Comparison of ENCODE assay signal across 8 cellular contexts in genomic region chr10:122435212-122435827, GRCh38. TPM values are rescaled to one million over a fixed set of nuclear protein-coding genes. Genes with fewer than 3 reads are reported as not detected.
A peak's percentile ranks its signal among the peaks of the same experiment; 100 is the strongest.
DNase-seq lines count a peak whose midpoint lies in the region; ATAC-seq and TF ChIP-seq lines count a peak whose summit lies in the region.

No MANE protein-coding gene starts in this region.

- DNase-seq in COLO829 (ENCODE audit: low spot score), result peak; percentile 18
- peak; percentile 47 for DNase-seq in LHCN-M2 (ENCODE audit: low read depth)
- DNase-seq in fibroblast of pulmonary artery (ENCODE audit: low read depth), result peak; percentile 71
- DNase-seq in progenitor cell of endocrine pancreas (ENCODE audit: low spot score, unreplicated experiment), result no peak
- DNase-seq in hepatic stellate cell (ENCODE audit: low spot score), result no peak
- DNase-seq in activated CD4-positive, alpha-beta memory T cell treated with anti-CD3 and anti-CD28 coated beads, Interleukin-2, amount 10 ng/mL, durations not matched to agents 7 days and 5 days, result no peak
- DNase-seq in GM19240 (ENCODE audit: insufficient read length, low spot score), result no peak

- no peak overlapping the region for H3K4me3 Mint-ChIP-seq in progenitor cell of endocrine pancreas (ENCODE audit: low read depth)
- H3K4me3 Mint-ChIP-seq in activated CD4-positive, alpha-beta memory T cell treated with anti-CD3 and anti-CD28 coated beads, Interleukin-2, amount 10 ng/mL, durations not matched to agents 7 days and 5 days, result no peak overlapping the region

- no peaks in the 10 kb centered on the region for H3K4me1 Mint-ChIP-seq in progenitor cell of endocrine pancreas (ENCODE audit: low read depth)
- H3K4me1 Mint-ChIP-seq in activated CD4-positive, alpha-beta memory T cell treated with anti-CD3 and anti-CD28 coated beads, Interleukin-2, amount 10 ng/mL, durations not matched to agents 7 days and 5 days, result no peaks in the 10 kb centered on the region

- H3K27ac Mint-ChIP-seq in progenitor cell of endocrine pancreas, result no peak overlapping the region
- no peak overlapping the region for H3K27ac Mint-ChIP-seq in activated CD4-positive, alpha-beta memory T cell treated with anti-CD3 and anti-CD28 coated beads, Interleukin-2, amount 10 ng/mL, durations not matched to agents 7 days and 5 days

- CTCF ChIA-PET in activated CD4-positive, alpha-beta memory T cell treated with anti-CD3 and anti-CD28 coated beads, Interleukin-2, amount 10 ng/mL, durations not matched to agents 7 days and 5 days (lab: Charles Lee), result interaction anchor here (0.7 to 5.7 kb wide), 20 partner anchors 11 to 293 kb away, joined by 3 to 87 read pairs (median 4); partner anchors contain the start of gene PLEKHA1

- POLR2A ChIA-PET in activated CD4-positive, alpha-beta memory T cell treated with anti-CD3 and anti-CD28 coated beads, Interleukin-2, amount 10 ng/mL, durations not matched to agents 7 days and 5 days (lab: Charles Lee), result interaction anchor here (1.2 kb wide), 1 partner anchor 15 kb away, joined by 3 read pairs; no protein-coding TSS in a partner anchor

- H3K27me3 Mint-ChIP-seq in progenitor cell of endocrine pancreas, result no peaks in the 10 kb centered on the region
- H3K27me3 Mint-ChIP-seq in activated CD4-positive, alpha-beta memory T cell treated with anti-CD3 and anti-CD28 coated beads, Interleukin-2, amount 10 ng/mL, durations not matched to agents 7 days and 5 days, result no peaks in the 10 kb centered on the region

- ATAC-seq in SK-N-SH treated with all-trans-retinoic acid at 6 μM for 48 hours, result peak; percentile 67; the same call in 2 of the 3 replicates

- peaks cover 5% of the 10 kb centered on the region for H3K9me3 Mint-ChIP-seq in progenitor cell of endocrine pancreas (ENCODE audit: low read depth)
- H3K9me3 Mint-ChIP-seq in activated CD4-positive, alpha-beta memory T cell treated with anti-CD3 and anti-CD28 coated beads, Interleukin-2, amount 10 ng/mL, durations not matched to agents 7 days and 5 days, result no peaks in the 10 kb centered on the region

- no peak overlapping the region for H3K4me3 ChIP-seq in fibroblast of pulmonary artery (replicated peaks; ENCODE audit: low read depth, low read length)

- peaks cover 5% of the 10 kb centered on the region for H3K36me3 Mint-ChIP-seq in progenitor cell of endocrine pancreas (ENCODE audit: insufficient read depth)
- H3K36me3 Mint-ChIP-seq in activated CD4-positive, alpha-beta memory T cell treated with anti-CD3 and anti-CD28 coated beads, Interleukin-2, amount 10 ng/mL, durations not matched to agents 7 days and 5 days (ENCODE audit: low read depth), result no peaks in the 10 kb centered on the region

- TF ChIP-seq CTCF in fibroblast of pulmonary artery (IDR thresholded peaks at IDR 0.05; ENCODE audit: low read length, missing control alignments) (peak; percentile 46), progenitor cell of endocrine pancreas (IDR thresholded peaks at IDR 0.05; ENCODE audit: unreplicated experiment) (peak; percentile 80)

TF ChIP-seq in SK-N-SH treated with all-trans-retinoic acid at 6 μM for 48 hours, 23 proteins besides CTCF, POLR2A, EP300 and RAD21 (continues in another document):
- no peak for TF ChIP-seq CSRNP3 (CRISPR knock-in tag; IDR thresholded peaks at IDR 0.05)
- no peak for TF ChIP-seq ZNF565 (CRISPR knock-in tag; conservative IDR thresholded peaks at IDR 0.05; ENCODE audit: low read depth)
- no peak for TF ChIP-seq CSDC2 (CRISPR knock-in tag; IDR thresholded peaks at IDR 0.05)
- TF ChIP-seq POU6F1 (CRISPR knock-in tag; IDR thresholded peaks at IDR 0.05; ENCODE audit: borderline replicate concordance, low read depth), result no peak
- TF ChIP-seq TCF4 (CRISPR knock-in tag; IDR thresholded peaks at IDR 0.05; ENCODE audit: borderline replicate concordance), result no peak
- TF ChIP-seq RARB (CRISPR knock-in tag; IDR thresholded peaks at IDR 0.05), result no peak
- no peak for TF ChIP-seq PATZ1 (CRISPR knock-in tag; IDR thresholded peaks at IDR 0.05; ENCODE audit: borderline replicate concordance)
- TF ChIP-seq TSHZ2 (CRISPR knock-in tag; IDR thresholded peaks at IDR 0.05), result no peak
- no peak for TF ChIP-seq TOX (CRISPR knock-in tag; IDR thresholded peaks at IDR 0.05; ENCODE audit: borderline replicate concordance)

RNA-seq across cellular contexts. Expression of gene ARMS2, which starts 19.1 kb away (rescaled TPM):
- total RNA-seq in LHCN-M2 (2014; rRNA removed) (not detected in 2 replicates), progenitor cell of endocrine pancreas (not detected in 2 replicates)
- polyA plus RNA-seq in LHCN-M2 (2012), result 0.10 TPM
- total RNA-seq in activated CD4-positive, alpha-beta memory T cell treated with anti-CD3 and anti-CD28 coated beads, Interleukin-2, amount 10 ng/mL, durations not matched to agents 7 days and 5 days, result not detected

RNA-seq across cellular contexts. Expression of gene HTRA1, which starts 26.0 kb away (rescaled TPM):
- total RNA-seq in LHCN-M2 (2014; rRNA removed) (1,894 and 1,897 TPM in 2 replicates), progenitor cell of endocrine pancreas (3.5 and 6.3 TPM in 2 replicates)
- polyA plus RNA-seq in LHCN-M2 (2012), result 484 TPM
- not detected for total RNA-seq in activated CD4-positive, alpha-beta memory T cell treated with anti-CD3 and anti-CD28 coated beads, Interleukin-2, amount 10 ng/mL, durations not matched to agents 7 days and 5 days

Comparison
In these comparisons a context has a peak if more than half of its experiments do, and no peak if none do; other contexts are left out.
1. DNase-seq: peak in COLO829 (single experiment), LHCN-M2 (single experiment) and fibroblast of pulmonary artery (single experiment); none in progenitor cell of endocrine pancreas (single experiment), hepatic stellate cell (single experiment), activated CD4-positive, alpha-beta memory T cell treated with anti-CD3 and anti-CD28 coated beads, Interleukin-2, amount 10 ng/mL, durations not matched to agents 7 days and 5 days (single experiment) and GM19240 (single experiment).
2. RNA of gene HTRA1, which starts 26.0 kb away (total RNA-seq): 1,894 to 1,897 TPM in LHCN-M2; 3.5 to 6.3 TPM in progenitor cell of endocrine pancreas and not detected in activated CD4-positive, alpha-beta memory T cell treated with anti-CD3 and anti-CD28 coated beads, Interleukin-2, amount 10 ng/mL, durations not matched to agents 7 days and 5 days; every median in the first group is over 100 times any median in the second.